Comparison of ENCODE assay signal across 12 cellular contexts in genomic region chr6:30876039-30876730, GRCh38. TPM values are rescaled to one million over a fixed set of nuclear protein-coding genes. Genes with fewer than 3 reads are reported as not detected.
DNase-seq lines count a peak whose midpoint lies in the region; ATAC-seq, FAIRE-seq and TF ChIP-seq lines count a peak whose summit lies in the region.
"Had no signal": no experiment of that assay in that cellular context is flagged by ENCODE, and none has a peak within 500 bp of the region (broad histone marks: within the 10 kb centered on the region; RNA-seq: fewer than 3 reads in every experiment).

No MANE protein-coding gene starts in this region.

- H3K9me1 ChIP-seq in endothelial cell of umbilical vein (replicated peaks; ENCODE audit: control insufficient read depth, extremely low read depth, insufficient read depth, low read length) = no peaks in the 10 kb centered on the region

- no TSS peak for BruUV-seq in endothelial cell of umbilical vein (replicated peaks; lab: Mats Ljungman, UMichigan)

- H3K4me3 ChIP-seq in endothelial cell of umbilical vein (replicated peaks in 1 of 3; ENCODE audit: insufficient read depth in 1 of 3, low read depth in 1 of 3, low read length in 3 of 3) = no peak overlapping the region
- no peak overlapping the region for H3K4me3 ChIP-seq in prostate gland
- H3K4me3 ChIP-seq: mucosa of descending colon had no signal

- 25% methylated on average over 4 of the region's 4 CpGs for WGBS in prostate gland

- ATAC-seq in HG02852 (IDR thresholded peaks at IDR 0.05; ENCODE audit: unreplicated experiment) = no peak

- H3K27me3 ChIP-seq in endothelial cell of umbilical vein (ENCODE audit: control insufficient read depth in 2 of 2, insufficient read depth in 2 of 2, low read length in 2 of 2) (peaks cover 0 to under 1% of the 10 kb centered on the region in 2 experiments), prostate gland (replicated peaks; ENCODE audit: insufficient read depth) (no peaks in the 10 kb centered on the region)

- POLR2A ChIA-PET in endothelial cell of umbilical vein (lab: Charles Lee) = no interaction called here

- DNase-seq in COLO829 (ENCODE audit: low spot score) (peak; percentile 98), NCI-H446 treated with DMSO at 0.1 percent for 48 hours (lab: John Stamatoyannopoulos, UW) (peak; percentile 62), endothelial cell of umbilical vein (ENCODE audit: low read depth, low spot score) (peak; percentile 96), prostate gland (ENCODE audit: low spot score) (peak; percentile 82), NCI-H748 (lab: John Stamatoyannopoulos, UW; ENCODE audit: unreplicated experiment) (no peak), OCI-M1 (lab: John Stamatoyannopoulos, UW) (no peak), NCI-H1105 (lab: John Stamatoyannopoulos, UW) (no peak)
- DNase-seq: cerebellar nuclear complex, H9, Karpas-422, mucosa of descending colon had no signal

- no peaks in the 10 kb centered on the region for H4K20me1 ChIP-seq in endothelial cell of umbilical vein (replicated peaks; ENCODE audit: control insufficient read depth, extremely low read depth, insufficient read depth, low read length)

- TF ChIP-seq CTCF in endothelial cell of umbilical vein (IDR thresholded peaks at IDR 0.05; ENCODE audit: extremely low read depth in 1 of 2, insufficient read depth in 1 of 2, low read depth in 1 of 2, low read length in 2 of 2) (no peak), prostate gland (IDR thresholded peaks at IDR 0.05) (peak in 1 of 4 experiments; percentile 13)

- H3K4me2 ChIP-seq in endothelial cell of umbilical vein (ENCODE audit: insufficient read depth, low read length) = peak overlapping the region; percentile 18

- peak overlapping the region; percentile 2 for H3K9ac ChIP-seq in endothelial cell of umbilical vein (replicated peaks; ENCODE audit: extremely low read depth, insufficient read depth, low read length)

- no peaks in the 10 kb centered on the region for H3K79me2 ChIP-seq in endothelial cell of umbilical vein (ENCODE audit: control insufficient read depth, insufficient read depth, low read length)

- H3K4me1 ChIP-seq in endothelial cell of umbilical vein (ENCODE audit: control insufficient read depth, extremely low read depth, insufficient read depth, low read length) = peaks cover 23% of the 10 kb centered on the region
- H3K4me1 ChIP-seq in prostate gland (replicated peaks) = peaks cover 10% of the 10 kb centered on the region

- no peak for TF ChIP-seq POLR2A in endothelial cell of umbilical vein (IDR thresholded peaks at IDR 0.05; ENCODE audit: low read depth, low read length)
- no peak for TF ChIP-seq POLR2A in prostate gland (IDR thresholded peaks at IDR 0.05)

- H3K36me3 ChIP-seq in endothelial cell of umbilical vein (ENCODE audit: control insufficient read depth in 2 of 2, extremely low read depth in 1 of 2, insufficient read depth in 2 of 2, low read length in 2 of 2) (no peaks in the 10 kb centered on the region), prostate gland (no peaks in the 10 kb centered on the region)

- FAIRE-seq in endothelial cell of umbilical vein (lab: Jason Lieb, UNC) = peak; percentile 92

- H3K9me3 ChIP-seq in endothelial cell of umbilical vein (replicated peaks; ENCODE audit: control insufficient read depth, insufficient read depth, low read length) (no peaks in the 10 kb centered on the region), prostate gland (no peaks in the 10 kb centered on the region)

- peak overlapping the region; percentile 26 for H2AFZ ChIP-seq in endothelial cell of umbilical vein (ENCODE audit: low read depth, low read length)

- CTCF ChIA-PET in endothelial cell of umbilical vein (lab: Charles Lee) = interaction anchor here (0.6 to 5.6 kb wide), 6 partner anchors 46 to 197 kb away, joined by 3 to 57 read pairs (median 6); no protein-coding TSS in a partner anchor

- intact Hi-C loops in endothelial cell of umbilical vein (cut with micrococcal nuclease) (loop anchor here (2.0 to 10.0 kb wide), 2 partner anchors 197 to 391 kb away; partner anchors contain the start of gene HLA-E), prostate gland (cut with DNase I) (loop anchor here (5.0 kb wide), 2 partner anchors 134 to 149 kb away; partner anchors contain the start of genes FLOT1 and IER3)

- dilution Hi-C loops in endothelial cell of umbilical vein (cut with MboI; ENCODE audit: extremely low pct_ligation_motif_present, low sequenced_read_pairs) = loop anchor here (25.0 kb wide), 1 partner anchor 139 kb away; the partner anchor contains the start of genes FLOT1 and IER3

- H3K27ac ChIP-seq in endothelial cell of umbilical vein (ENCODE audit: insufficient read depth, low read depth, low read length) = peak overlapping the region; percentile 55
- peak overlapping the region; percentile 77 to 88 for H3K27ac ChIP-seq in prostate gland

TF ChIP-seq in endothelial cell of umbilical vein, 7 proteins besides CTCF, POLR2A, EP300 and RAD21:
- TF ChIP-seq MYC (IDR thresholded peaks at IDR 0.05; ENCODE audit: low read depth, low read length) (no peak), EZH2 (IDR thresholded peaks at IDR 0.05; ENCODE audit: borderline replicate concordance, low read depth, low read length, severe bottlenecking) (no peak), MAX (IDR thresholded peaks at IDR 0.05; ENCODE audit: insufficient read depth, insufficient read length) (no peak), FOS (IDR thresholded peaks at IDR 0.05; ENCODE audit: borderline replicate concordance, insufficient read depth, low read length) (peak; percentile 84), POLR2AphosphoS5 (IDR thresholded peaks at IDR 0.05; ENCODE audit: insufficient read depth, low read depth, low read length) (peak; percentile 32), JUN (IDR thresholded peaks at IDR 0.05; ENCODE audit: borderline replicate concordance, insufficient read depth, insufficient read length, low read depth) (peak; percentile 79)

RNA-seq across cellular contexts. Expression of gene DDR1, which starts 8.1 kb away (rescaled TPM):
- 17.7 and 22.9 TPM in 2 replicates for total RNA-seq in endothelial cell of umbilical vein
- polyA plus RNA-seq in endothelial cell of umbilical vein = 8.8 and 10.6 TPM in 2 replicates
- 4.9 and 6.8 TPM in 2 replicates for polyA plus RNA-seq in endothelial cell of umbilical vein (2011; cell fraction: cytosol; rRNA removed)
- 19.8 and 24.8 TPM in 2 replicates for polyA plus RNA-seq in endothelial cell of umbilical vein (2011; cell fraction: nucleus; rRNA removed)
- 8.8 and 14.7 TPM in 2 replicates for polyA plus RNA-seq in endothelial cell of umbilical vein (2012)
- 14.7 and 20.9 TPM in 2 replicates for polyA minus RNA-seq in endothelial cell of umbilical vein
- polyA minus RNA-seq in endothelial cell of umbilical vein (2011; cell fraction: cytosol; rRNA and poly(A)+ RNA removed) = 31.4 TPM
- polyA minus RNA-seq in endothelial cell of umbilical vein (2011; cell fraction: nucleus; rRNA and poly(A)+ RNA removed) = 7.0 and 10.5 TPM in 2 replicates
- 100 to 1,000 TPM; 178 to 182 TPM for total RNA-seq in prostate gland

RNA-seq across cellular contexts. Expression of gene GTF2H4, which starts 31.8 kb away (rescaled TPM):
- total RNA-seq in endothelial cell of umbilical vein (51.0 and 52.6 TPM in 2 replicates), prostate gland (10 to 100 TPM; 19.0 to 26.2 TPM)
- 40.5 and 40.8 TPM in 2 replicates for polyA plus RNA-seq in endothelial cell of umbilical vein
- 32.2 and 35.5 TPM in 2 replicates for polyA plus RNA-seq in endothelial cell of umbilical vein (2011; cell fraction: cytosol; rRNA removed)
- polyA plus RNA-seq in endothelial cell of umbilical vein (2011; cell fraction: nucleus; rRNA removed) = 184 and 233 TPM in 2 replicates
- 30.4 and 34.4 TPM in 2 replicates for polyA plus RNA-seq in endothelial cell of umbilical vein (2012)
- polyA minus RNA-seq in endothelial cell of umbilical vein = 43.1 and 55.4 TPM in 2 replicates
- 9.6 TPM for polyA minus RNA-seq in endothelial cell of umbilical vein (2011; cell fraction: cytosol; rRNA and poly(A)+ RNA removed)
- 29.4 and 32.4 TPM in 2 replicates for polyA minus RNA-seq in endothelial cell of umbilical vein (2011; cell fraction: nucleus; rRNA and poly(A)+ RNA removed)

RNA-seq across cellular contexts. Expression of gene VARS2, which starts 37.9 kb away (rescaled TPM):
- 32.5 and 34.3 TPM in 2 replicates for total RNA-seq in endothelial cell of umbilical vein
- 17.8 TPM in 2 replicates for polyA plus RNA-seq in endothelial cell of umbilical vein
- polyA plus RNA-seq in endothelial cell of umbilical vein (2011; cell fraction: cytosol; rRNA removed) = 10.1 and 10.8 TPM in 2 replicates
- polyA plus RNA-seq in endothelial cell of umbilical vein (2011; cell fraction: nucleus; rRNA removed) = 150 and 154 TPM in 2 replicates
- 17.6 and 19.1 TPM in 2 replicates for polyA plus RNA-seq in endothelial cell of umbilical vein (2012)
- polyA minus RNA-seq in endothelial cell of umbilical vein = 23.0 and 30.0 TPM in 2 replicates
- polyA minus RNA-seq in endothelial cell of umbilical vein (2011; cell fraction: cytosol; rRNA and poly(A)+ RNA removed) = 9.2 TPM
- 15.0 and 20.7 TPM in 2 replicates for polyA minus RNA-seq in endothelial cell of umbilical vein (2011; cell fraction: nucleus; rRNA and poly(A)+ RNA removed)
- total RNA-seq in prostate gland = 10 to 100 TPM; 15.8 to 27.0 TPM

RNA-seq across cellular contexts. Expression of gene SFTA2, which starts 55.8 kb away (rescaled TPM):
- total RNA-seq in endothelial cell of umbilical vein (not detected in 2 replicates), prostate gland (not detected)
- not detected in 2 replicates for polyA plus RNA-seq in endothelial cell of umbilical vein
- polyA plus RNA-seq in endothelial cell of umbilical vein (2011; cell fraction: cytosol; rRNA removed) = not detected in 2 replicates
- polyA plus RNA-seq in endothelial cell of umbilical vein (2011; cell fraction: nucleus; rRNA removed) = not detected in 2 replicates
- polyA plus RNA-seq in endothelial cell of umbilical vein (2012) = not detected in 2 replicates
- not detected in 2 replicates for polyA minus RNA-seq in endothelial cell of umbilical vein
- polyA minus RNA-seq in endothelial cell of umbilical vein (2011; cell fraction: cytosol; rRNA and poly(A)+ RNA removed) = not detected
- polyA minus RNA-seq in endothelial cell of umbilical vein (2011; cell fraction: nucleus; rRNA and poly(A)+ RNA removed) = not detected in 2 replicates
- total RNA-seq: H9, mucosa of descending colon had no signal

Comparison
In these comparisons a context has a peak if more than half of its experiments do, and no peak if none do; other contexts are left out.
1. DNase-seq: peak in COLO829 (single experiment), NCI-H446 treated with DMSO at 0.1 percent for 48 hours (single experiment), endothelial cell of umbilical vein (single experiment) and prostate gland (single experiment); none in NCI-H748 (single experiment), OCI-M1 (single experiment) and NCI-H1105 (single experiment).